ENCODE assay signal across 8 cellular contexts in the genomic region with DNA sequence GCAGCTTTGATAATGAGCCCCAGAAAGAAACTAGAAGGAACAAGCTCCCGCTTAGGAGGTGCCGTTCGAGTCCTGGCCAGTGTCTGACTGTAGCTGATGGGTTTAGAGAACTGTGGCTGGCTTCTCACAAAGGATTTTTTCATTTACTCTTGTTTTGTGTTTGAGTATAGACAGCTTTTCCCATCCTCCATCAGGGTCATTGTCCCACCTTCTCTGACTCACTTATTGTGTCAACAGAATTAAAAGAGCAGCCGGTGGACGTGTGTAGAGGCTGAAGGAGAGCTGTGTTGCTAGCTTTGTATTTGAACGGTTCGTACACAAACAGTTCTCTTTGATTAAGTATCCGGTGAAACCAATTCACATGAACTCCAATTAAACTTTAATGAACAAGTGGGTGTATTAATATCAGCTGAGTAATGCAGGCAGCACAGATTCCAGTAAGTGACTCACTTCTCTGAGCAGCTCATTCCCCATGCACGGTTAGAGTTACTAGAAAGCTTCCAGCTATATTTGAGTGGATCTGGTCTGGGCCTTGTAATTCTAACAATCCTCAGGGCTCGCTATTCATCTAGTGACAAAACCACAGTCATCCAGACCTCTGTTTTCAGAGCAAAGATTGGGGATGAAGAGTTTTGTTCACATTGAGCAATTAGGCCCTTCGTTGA.
DNase-seq lines count a peak whose midpoint lies in the region; ATAC-seq and TF ChIP-seq lines count a peak whose summit lies in the region.

No MANE protein-coding gene starts in this region.

- TF ChIP-seq RAD21 in liver (IDR thresholded peaks at IDR 0.05), result peak; percentile 59 to 70

- peaks cover 7% of the 10 kb centered on the region for H3K27me3 Mint-ChIP-seq in brain

- H3K4me1 ChIP-seq in liver (ENCODE audit: control insufficient read depth in 4 of 4, insufficient read depth in 4 of 4, low read length in 3 of 4), result peaks cover 17 to 72% (median 48%) of the 10 kb centered on the region in 4 donors
- peaks cover 53% of the 10 kb centered on the region for H3K4me1 ChIP-seq in upper lobe of right lung

- POLR2A ChIA-PET in BJ (lab: Charles Lee), result interaction anchor here (0.6 to 0.9 kb wide), 3 partner anchors 12 to 329 kb away, joined by 3 to 11 read pairs (median 3); no protein-coding TSS in a partner anchor

- no peak for TF ChIP-seq CTCF in BJ (IDR thresholded peaks at IDR 0.05; ENCODE audit: insufficient read depth, low read depth, low read length)
- TF ChIP-seq CTCF in brain (conservative IDR thresholded peaks at IDR 0.05), result no peak
- TF ChIP-seq CTCF in liver (IDR thresholded peaks at IDR 0.05; ENCODE audit: low read depth, low read length, missing input control), result no peak
- TF ChIP-seq CTCF in upper lobe of right lung (IDR thresholded peaks at IDR 0.05), result no peak

- intact Hi-C loops in upper lobe of right lung (cut with DNase I), result no loop called here

- DNase-seq in BJ (ENCODE audit: low read depth) (peak; percentile 91), NCI-H1417 (lab: John Stamatoyannopoulos, UW) (peak in 2 of 3 experiments; percentile 65 to 84), upper lobe of right lung (no peak), NCI-H187 (lab: John Stamatoyannopoulos, UW) (no peak), GOT3 (lab: John Stamatoyannopoulos, UW) (no peak)

- CTCF ChIA-PET in BJ (lab: Yijun Ruan, JAX), result interaction anchor here (1.3 to 1.4 kb wide), 2 partner anchors 21 to 555 kb away, joined by 4 to 5 read pairs; no protein-coding TSS in a partner anchor

- ATAC-seq in upper lobe of right lung (peak; percentile 77), GM18498 (IDR thresholded peaks at IDR 0.05; ENCODE audit: unreplicated experiment) (no peak)

- peak overlapping the region in 4 of 5 experiments; percentile 35 to 77 (median 57) for H3K4me3 Mint-ChIP-seq in brain

- H3K9me3 ChIP-seq in liver (ENCODE audit: control insufficient read depth in 4 of 4, low read length in 3 of 4) (no peaks in the 10 kb centered on the region), upper lobe of right lung (no peaks in the 10 kb centered on the region)

- peak overlapping the region; percentile 18 to 71 for H3K9ac ChIP-seq in liver (ENCODE audit: low read depth in 1 of 2, low read length in 2 of 2)

- WGBS in liver, result 28% methylated on average over 11 of the region's 11 CpGs

- H3K4me3 ChIP-seq in BJ (ENCODE audit: low read depth, low read length) (no peak overlapping the region), liver (ENCODE audit: low read depth in 1 of 3, low read length in 3 of 3) (no peak overlapping the region), upper lobe of right lung (no peak overlapping the region)

- H3K27ac ChIP-seq in liver (ENCODE audit: low read depth in 1 of 2, low read length in 2 of 2), result peak overlapping the region; percentile 81 to 97
- H3K27ac ChIP-seq in upper lobe of right lung, result peak overlapping the region; percentile 38

- H3K36me3 Mint-ChIP-seq in brain, result peaks cover 8% of the 10 kb centered on the region

- H3K9me3 Mint-ChIP-seq in brain, result no peaks in the 10 kb centered on the region

- H3K27me3 ChIP-seq in BJ (ENCODE audit: control insufficient read depth, insufficient read depth, low read length) (no peaks in the 10 kb centered on the region), liver (ENCODE audit: control insufficient read depth in 4 of 4, insufficient read depth in 4 of 4, low read length in 3 of 4) (no peaks in the 10 kb centered on the region), upper lobe of right lung (no peaks in the 10 kb centered on the region)

- peaks cover 58% of the 10 kb centered on the region for H3K4me1 Mint-ChIP-seq in brain

- H3K36me3 ChIP-seq in BJ (ENCODE audit: control insufficient read depth, insufficient read depth, low read length) (no peaks in the 10 kb centered on the region), liver (ENCODE audit: control insufficient read depth in 4 of 4, insufficient read depth in 3 of 4, low read depth in 1 of 4, low read length in 3 of 4) (no peaks in the 10 kb centered on the region), upper lobe of right lung (no peaks in the 10 kb centered on the region)

- peak overlapping the region; percentile 44 to 98 (median 94) for H3K27ac Mint-ChIP-seq in brain

TF ChIP-seq in liver, 16 proteins besides CTCF, POLR2A, EP300 and RAD21:
- TF ChIP-seq, protein P1, sequence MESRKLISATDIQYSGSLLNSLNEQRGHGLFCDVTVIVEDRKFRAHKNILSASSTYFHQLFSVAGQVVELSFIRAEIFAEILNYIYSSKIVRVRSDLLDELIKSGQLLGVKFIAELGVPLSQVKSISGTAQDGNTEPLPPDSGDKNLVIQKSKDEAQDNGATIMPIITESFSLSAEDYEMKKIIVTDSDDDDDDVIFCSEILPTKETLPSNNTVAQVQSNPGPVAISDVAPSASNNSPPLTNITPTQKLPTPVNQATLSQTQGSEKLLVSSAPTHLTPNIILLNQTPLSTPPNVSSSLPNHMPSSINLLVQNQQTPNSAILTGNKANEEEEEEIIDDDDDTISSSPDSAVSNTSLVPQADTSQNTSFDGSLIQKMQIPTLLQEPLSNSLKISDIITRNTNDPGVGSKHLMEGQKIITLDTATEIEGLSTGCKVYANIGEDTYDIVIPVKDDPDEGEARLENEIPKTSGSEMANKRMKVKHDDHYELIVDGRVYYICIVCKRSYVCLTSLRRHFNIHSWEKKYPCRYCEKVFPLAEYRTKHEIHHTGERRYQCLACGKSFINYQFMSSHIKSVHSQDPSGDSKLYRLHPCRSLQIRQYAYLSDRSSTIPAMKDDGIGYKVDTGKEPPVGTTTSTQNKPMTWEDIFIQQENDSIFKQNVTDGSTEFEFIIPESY (IDR thresholded peaks at IDR 0.05), result peak; percentile 88
- TF ChIP-seq RXRA (IDR thresholded peaks at IDR 0.05) (peak; percentile 92 to 99), HNF4A (conservative IDR thresholded peaks at IDR 0.05) (peak; percentile 58 to 85), YY1 (IDR thresholded peaks at IDR 0.05) (peak; percentile 64), HNF4G (IDR thresholded peaks at IDR 0.05) (peak; percentile 49), FOXA2 (IDR thresholded peaks at IDR 0.05) (peak; percentile 91), GABPA (IDR thresholded peaks at IDR 0.05 in 1 of 2, conservative IDR thresholded peaks at IDR 0.05 in 1 of 2) (peak in 1 of 2 donors; percentile 27), TAF1 (conservative IDR thresholded peaks at IDR 0.05) (peak; percentile 60), SP1 (IDR thresholded peaks at IDR 0.05) (peak; percentile 87), JUND (IDR thresholded peaks at IDR 0.05) (peak; percentile 99), FOXA1 (IDR thresholded peaks at IDR 0.05) (peak; percentile 77), EGR1 (IDR thresholded peaks at IDR 0.05; ENCODE audit: low read depth in 2 of 2) (peak in 1 of 2 donors; percentile 64), NR2F2 (IDR thresholded peaks at IDR 0.05) (peak; percentile 38)
- TF ChIP-seq, protein P2, sequence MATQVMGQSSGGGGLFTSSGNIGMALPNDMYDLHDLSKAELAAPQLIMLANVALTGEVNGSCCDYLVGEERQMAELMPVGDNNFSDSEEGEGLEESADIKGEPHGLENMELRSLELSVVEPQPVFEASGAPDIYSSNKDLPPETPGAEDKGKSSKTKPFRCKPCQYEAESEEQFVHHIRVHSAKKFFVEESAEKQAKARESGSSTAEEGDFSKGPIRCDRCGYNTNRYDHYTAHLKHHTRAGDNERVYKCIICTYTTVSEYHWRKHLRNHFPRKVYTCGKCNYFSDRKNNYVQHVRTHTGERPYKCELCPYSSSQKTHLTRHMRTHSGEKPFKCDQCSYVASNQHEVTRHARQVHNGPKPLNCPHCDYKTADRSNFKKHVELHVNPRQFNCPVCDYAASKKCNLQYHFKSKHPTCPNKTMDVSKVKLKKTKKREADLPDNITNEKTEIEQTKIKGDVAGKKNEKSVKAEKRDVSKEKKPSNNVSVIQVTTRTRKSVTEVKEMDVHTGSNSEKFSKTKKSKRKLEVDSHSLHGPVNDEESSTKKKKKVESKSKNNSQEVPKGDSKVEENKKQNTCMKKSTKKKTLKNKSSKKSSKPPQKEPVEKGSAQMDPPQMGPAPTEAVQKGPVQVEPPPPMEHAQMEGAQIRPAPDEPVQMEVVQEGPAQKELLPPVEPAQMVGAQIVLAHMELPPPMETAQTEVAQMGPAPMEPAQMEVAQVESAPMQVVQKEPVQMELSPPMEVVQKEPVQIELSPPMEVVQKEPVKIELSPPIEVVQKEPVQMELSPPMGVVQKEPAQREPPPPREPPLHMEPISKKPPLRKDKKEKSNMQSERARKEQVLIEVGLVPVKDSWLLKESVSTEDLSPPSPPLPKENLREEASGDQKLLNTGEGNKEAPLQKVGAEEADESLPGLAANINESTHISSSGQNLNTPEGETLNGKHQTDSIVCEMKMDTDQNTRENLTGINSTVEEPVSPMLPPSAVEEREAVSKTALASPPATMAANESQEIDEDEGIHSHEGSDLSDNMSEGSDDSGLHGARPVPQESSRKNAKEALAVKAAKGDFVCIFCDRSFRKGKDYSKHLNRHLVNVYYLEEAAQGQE (IDR thresholded peaks at IDR 0.05), result peak; percentile 38
- TF ChIP-seq, protein P3, sequence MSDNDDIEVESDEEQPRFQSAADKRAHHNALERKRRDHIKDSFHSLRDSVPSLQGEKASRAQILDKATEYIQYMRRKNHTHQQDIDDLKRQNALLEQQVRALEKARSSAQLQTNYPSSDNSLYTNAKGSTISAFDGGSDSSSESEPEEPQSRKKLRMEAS (IDR thresholded peaks at IDR 0.05), result peak; percentile 85
- TF ChIP-seq, protein P4, sequence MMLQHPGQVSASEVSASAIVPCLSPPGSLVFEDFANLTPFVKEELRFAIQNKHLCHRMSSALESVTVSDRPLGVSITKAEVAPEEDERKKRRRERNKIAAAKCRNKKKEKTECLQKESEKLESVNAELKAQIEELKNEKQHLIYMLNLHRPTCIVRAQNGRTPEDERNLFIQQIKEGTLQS (IDR thresholded peaks at IDR 0.05), result peak; percentile 95

Comparison
In these comparisons a context has a peak if more than half of its experiments do, and no peak if none do; other contexts are left out.
1. DNase-seq: peak in BJ (single experiment) and NCI-H1417 (2 of 3); none in upper lobe of right lung (single experiment), NCI-H187 (0 of 2) and GOT3 (single experiment).